Comparison of ENCODE assay signal across 20 cellular contexts in genomic region chr6:74581681-74582080, GRCh38.
DNase-seq lines count a peak whose midpoint lies in the region; ATAC-seq, FAIRE-seq and TF ChIP-seq lines count a peak whose summit lies in the region.
"Had no signal": no experiment of that assay in that cellular context is flagged by ENCODE, and none has a peak within 500 bp of the region (broad histone marks: within the 10 kb centered on the region; RNA-seq: fewer than 3 reads in every experiment).

No MANE protein-coding gene starts in this region.

- in situ Hi-C loops in HAP-1 (cut with MboI; ENCODE audit: low sequenced_read_pairs) = no loop called here
- in situ Hi-C loops in HepG2 (cut with HindIII; ENCODE audit: extremely low pct_ligation_motif_present, low pct_unique_long_range_greater_than_20kb) = loop anchor here (25.0 kb wide), 1 partner anchor 631 kb away; the partner anchor contains the start of gene COL12A1

- no peaks in the 10 kb centered on the region for H3K36me3 ChIP-seq in heart right ventricle
- H3K36me3 ChIP-seq in mesenchymal stem cell (ENCODE audit: control insufficient read depth in 1 of 2, insufficient read depth in 2 of 2, low read depth in 1 of 2, low read length in 2 of 2) = no peaks in the 10 kb centered on the region
- H3K36me3 ChIP-seq in trophoblast cell (ENCODE audit: control insufficient read depth in 1 of 2, insufficient read depth in 2 of 2, low read length in 2 of 2) = no peaks in the 10 kb centered on the region
- H3K36me3 ChIP-seq in HAP-1 (replicated peaks) = no peaks in the 10 kb centered on the region
- H3K36me3 ChIP-seq in HepG2 (replicated peaks in 1 of 2; ENCODE audit: control insufficient read depth in 1 of 2, insufficient read depth in 2 of 2, low read length in 2 of 2) = no peaks in the 10 kb centered on the region
- H3K36me3 ChIP-seq: BLaER1 had no signal

- ATAC-seq in heart right ventricle = no peak
- ATAC-seq in HepG2 = no peak
- ATAC-seq: CD8-positive, alpha-beta T cell; HCT116 had no signal

- H2BK120ac ChIP-seq in mesenchymal stem cell (ENCODE audit: low read depth, low read length) (no peak overlapping the region), trophoblast cell (ENCODE audit: insufficient read depth, low read length, poor library complexity) (peak overlapping the region; percentile 30)

- H3K4ac ChIP-seq in mesenchymal stem cell (ENCODE audit: low read depth in 1 of 2, low read length in 2 of 2) (no peak overlapping the region), trophoblast cell (ENCODE audit: low read depth, low read length) (no peak overlapping the region)

- WGBS in heart right ventricle, 2 donors = 74 to 80% methylated on average over 6 of the region's 6 CpGs
- WGBS in mesenchymal stem cell = 95% methylated on average over 6 of the region's 6 CpGs
- no CpG with 5 or more reads among the region's 6 CpGs for WGBS in trophoblast cell (ENCODE audit: extremely low coverage, insufficient coverage, insufficient read length)
- WGBS in HepG2 (ENCODE audit: low lambda C conversion rate) = 5% methylated on average over 4 of the region's 6 CpGs

- H3K27me3 ChIP-seq in heart right ventricle (no peaks in the 10 kb centered on the region), mesenchymal stem cell (ENCODE audit: control insufficient read depth in 1 of 2, insufficient read depth in 1 of 2, low read length in 2 of 2) (no peaks in the 10 kb centered on the region), trophoblast cell (ENCODE audit: insufficient read depth, low read length) (no peaks in the 10 kb centered on the region), HAP-1 (ENCODE audit: low read depth) (no peaks in the 10 kb centered on the region), HepG2 (ENCODE audit: control insufficient read depth in 1 of 2, insufficient read depth in 2 of 2, low read length in 2 of 2) (no peaks in the 10 kb centered on the region)
- H3K27me3 ChIP-seq: BLaER1 had no signal

- H2BK15ac ChIP-seq in mesenchymal stem cell (ENCODE audit: low read depth, poor library complexity, severe bottlenecking) = no peak overlapping the region

- H4K8ac ChIP-seq in mesenchymal stem cell (ENCODE audit: low read length) (peak overlapping the region; percentile 19), trophoblast cell (ENCODE audit: low read depth, low read length) (no peak overlapping the region)

- H4K12ac ChIP-seq in trophoblast cell (ENCODE audit: low read depth, low read length) = no peak overlapping the region

- H4K20me1 ChIP-seq in HepG2 (ENCODE audit: insufficient read depth, low read length) = no peaks in the 10 kb centered on the region
- H4K20me1 ChIP-seq: BLaER1 had no signal

- no peak for TF ChIP-seq RAD21 in HepG2 (CRISPR knock-in tag; IDR thresholded peaks at IDR 0.05)

- no TSS peak for BruUV-seq in HepG2 (replicated peaks; lab: Mats Ljungman, UMichigan)

- DNase-seq in cardiac septum (ENCODE audit: low spot score) (peak; percentile 73), heart right ventricle (no peak), mesenchymal stem cell (no peak), trophoblast cell (no peak), HAP-1 (ENCODE audit: low spot score in 2 of 2) (no peak), HepG2 (ENCODE audit: low spot score) (no peak)
- DNase-seq: Caco-2; CD4-positive, CD25-positive, alpha-beta regulatory T cell; CD8-positive, alpha-beta T cell; DMS153; DND-41; H7 had no signal

- no peak for TF ChIP-seq POLR2A in HepG2 (IDR thresholded peaks at IDR 0.05; ENCODE audit: insufficient read depth in 1 of 2, low read depth in 2 of 2, low read length in 2 of 2)

- no peak overlapping the region for H2BK5ac ChIP-seq in mesenchymal stem cell (ENCODE audit: low read depth, low read length, poor library complexity, severe bottlenecking)
- H2BK5ac ChIP-seq in trophoblast cell (ENCODE audit: low read depth, low read length, poor library complexity) = no peak overlapping the region

- H3K27ac ChIP-seq in heart right ventricle (no peak overlapping the region), mesenchymal stem cell (ENCODE audit: low read length, poor library complexity, severe bottlenecking) (no peak overlapping the region), trophoblast cell (ENCODE audit: low read depth, low read length) (no peak overlapping the region), HepG2 (ENCODE audit: extremely low read length, insufficient read depth, low read length) (no peak overlapping the region)
- H3K27ac ChIP-seq: 22Rv1, BLaER1, C4-2B had no signal

- POLR2A ChIA-PET in HepG2 (lab: Yijun Ruan, JAX) = no interaction called here

- TF ChIP-seq CTCF in heart right ventricle (IDR thresholded peaks at IDR 0.05) (no peak), HepG2 (CRISPR knock-in tag; IDR thresholded peaks at IDR 0.05) (no peak)

- CTCF ChIA-PET in HepG2 (lab: Yijun Ruan, JAX; ENCODE audit: low intra/inter-chr PET ratio, low total read pairs) = no interaction called here

- H3K18ac ChIP-seq in mesenchymal stem cell (ENCODE audit: low read depth in 1 of 2, low read length in 2 of 2) = peak overlapping the region in 1 of 2 experiments; percentile 18
- no peak overlapping the region for H3K18ac ChIP-seq in trophoblast cell (ENCODE audit: low read length)

- no peak overlapping the region for H2AK5ac ChIP-seq in mesenchymal stem cell (ENCODE audit: low read length, severe bottlenecking)
- H2AK5ac ChIP-seq in trophoblast cell (ENCODE audit: low read length) = no peak overlapping the region

- H3K4me1 ChIP-seq in heart right ventricle = no peaks in the 10 kb centered on the region
- H3K4me1 ChIP-seq in mesenchymal stem cell (ENCODE audit: control insufficient read depth, insufficient read depth, low read depth, low read length) = peaks cover 3% of the 10 kb centered on the region
- peaks cover 0 to 4% of the 10 kb centered on the region in 2 experiments for H3K4me1 ChIP-seq in trophoblast cell (ENCODE audit: control insufficient read depth in 1 of 2, insufficient read depth in 2 of 2, low read length in 2 of 2)
- H3K4me1 ChIP-seq in HAP-1 = no peaks in the 10 kb centered on the region
- H3K4me1 ChIP-seq in HepG2 (ENCODE audit: insufficient read depth, low read length) = no peaks in the 10 kb centered on the region
- H3K4me1 ChIP-seq: Caco-2 had no signal

- no peaks in the 10 kb centered on the region for H3K79me1 ChIP-seq in mesenchymal stem cell (replicated peaks; ENCODE audit: low read length, poor library complexity, severe bottlenecking)
- H3K79me1 ChIP-seq in trophoblast cell (ENCODE audit: low read length) = peaks cover 2% of the 10 kb centered on the region

- no peak overlapping the region for H3K4me2 ChIP-seq in mesenchymal stem cell (ENCODE audit: low read length, poor library complexity, severe bottlenecking)
- no peak overlapping the region for H3K4me2 ChIP-seq in trophoblast cell (ENCODE audit: low read length)
- no peak overlapping the region for H3K4me2 ChIP-seq in HepG2 (ENCODE audit: low read depth, low read length)
- H3K4me2 ChIP-seq: BLaER1 had no signal

- no peak overlapping the region for H2AFZ ChIP-seq in mesenchymal stem cell (ENCODE audit: low read depth, low read length)
- H2AFZ ChIP-seq in trophoblast cell (ENCODE audit: insufficient read depth, low read length, poor library complexity) = no peak overlapping the region
- no peak overlapping the region for H2AFZ ChIP-seq in HepG2 (ENCODE audit: low read length)

- no peak for TF ChIP-seq EP300 in HepG2 (IDR thresholded peaks at IDR 0.05; ENCODE audit: low read depth in 2 of 2, low read length in 2 of 2)
- TF ChIP-seq EP300 in HepG2 (CRISPR knock-in tag; IDR thresholded peaks at IDR 0.05; ENCODE audit: borderline replicate concordance) = no peak

- intact Hi-C loops in cardiac septum (cut with DNase I) = no loop called here
- intact Hi-C loops in heart right ventricle (cut with DNase I) = loop anchor here in 1 of 10 donors (5.0 kb wide), 1 partner anchor 626 kb away; the partner anchor contains the start of gene COL12A1
- intact Hi-C loops in HepG2 (cut with micrococcal nuclease; ENCODE audit: unreplicated experiment) = no loop called here

- no peaks in the 10 kb centered on the region for H3K9me3 ChIP-seq in heart right ventricle
- H3K9me3 ChIP-seq in mesenchymal stem cell (ENCODE audit: control insufficient read depth, low read length) = no peaks in the 10 kb centered on the region
- no peaks in the 10 kb centered on the region for H3K9me3 ChIP-seq in trophoblast cell (ENCODE audit: insufficient read depth, low read depth, low read length)
- H3K9me3 ChIP-seq in HAP-1 = no peaks in the 10 kb centered on the region
- no peaks in the 10 kb centered on the region for H3K9me3 ChIP-seq in HepG2 (ENCODE audit: low read length)
- H3K9me3 ChIP-seq: BLaER1, Caco-2 had no signal

- no peak overlapping the region for H3K14ac ChIP-seq in mesenchymal stem cell (ENCODE audit: low read length in 2 of 2)
- H3K14ac ChIP-seq in trophoblast cell (ENCODE audit: low read length) = no peak overlapping the region

- H4K91ac ChIP-seq in mesenchymal stem cell (ENCODE audit: low read length) (peak overlapping the region; percentile 14), trophoblast cell (ENCODE audit: low read depth, low read length) (peak overlapping the region; percentile 34)

- H3K4me3 ChIP-seq in heart right ventricle (no peak overlapping the region), mesenchymal stem cell (ENCODE audit: insufficient read depth in 1 of 2, low read depth in 1 of 2, low read length in 2 of 2) (no peak overlapping the region), trophoblast cell (ENCODE audit: low read depth, low read length) (no peak overlapping the region), HAP-1 (no peak overlapping the region), HepG2 (replicated peaks in 1 of 3; ENCODE audit: insufficient read depth in 1 of 3, low read depth in 2 of 3, low read length in 3 of 3) (no peak overlapping the region)
- H3K4me3 ChIP-seq: BLaER1 had no signal

- no peaks in the 10 kb centered on the region for H3K79me2 ChIP-seq in trophoblast cell (ENCODE audit: control insufficient read depth, insufficient read depth, low read length, poor library complexity)
- H3K79me2 ChIP-seq in HepG2 (ENCODE audit: insufficient read depth, low read length) = no peaks in the 10 kb centered on the region

- FAIRE-seq in HepG2 (lab: Jason Lieb, UNC) = no peak
- FAIRE-seq: A204.1, G401.6, GM12892, H1 had no signal

- H2BK12ac ChIP-seq in mesenchymal stem cell (ENCODE audit: low read length in 2 of 2) = peak overlapping the region; percentile 75 to 77
- peak overlapping the region; percentile 76 for H2BK12ac ChIP-seq in trophoblast cell (ENCODE audit: low read length)

- no peak overlapping the region for H3K23ac ChIP-seq in mesenchymal stem cell (ENCODE audit: low read length in 2 of 2)
- H3K23ac ChIP-seq in trophoblast cell (ENCODE audit: low read length) = no peak overlapping the region

- H3K9ac ChIP-seq in mesenchymal stem cell (ENCODE audit: low read length) = no peak overlapping the region
- H3K9ac ChIP-seq in trophoblast cell (ENCODE audit: low read length) = no peak overlapping the region
- H3K9ac ChIP-seq in HepG2 (ENCODE audit: insufficient read depth, low read depth, low read length) = no peak overlapping the region
- H3K9ac ChIP-seq: BLaER1 had no signal
